In the genomic region with DNA sequence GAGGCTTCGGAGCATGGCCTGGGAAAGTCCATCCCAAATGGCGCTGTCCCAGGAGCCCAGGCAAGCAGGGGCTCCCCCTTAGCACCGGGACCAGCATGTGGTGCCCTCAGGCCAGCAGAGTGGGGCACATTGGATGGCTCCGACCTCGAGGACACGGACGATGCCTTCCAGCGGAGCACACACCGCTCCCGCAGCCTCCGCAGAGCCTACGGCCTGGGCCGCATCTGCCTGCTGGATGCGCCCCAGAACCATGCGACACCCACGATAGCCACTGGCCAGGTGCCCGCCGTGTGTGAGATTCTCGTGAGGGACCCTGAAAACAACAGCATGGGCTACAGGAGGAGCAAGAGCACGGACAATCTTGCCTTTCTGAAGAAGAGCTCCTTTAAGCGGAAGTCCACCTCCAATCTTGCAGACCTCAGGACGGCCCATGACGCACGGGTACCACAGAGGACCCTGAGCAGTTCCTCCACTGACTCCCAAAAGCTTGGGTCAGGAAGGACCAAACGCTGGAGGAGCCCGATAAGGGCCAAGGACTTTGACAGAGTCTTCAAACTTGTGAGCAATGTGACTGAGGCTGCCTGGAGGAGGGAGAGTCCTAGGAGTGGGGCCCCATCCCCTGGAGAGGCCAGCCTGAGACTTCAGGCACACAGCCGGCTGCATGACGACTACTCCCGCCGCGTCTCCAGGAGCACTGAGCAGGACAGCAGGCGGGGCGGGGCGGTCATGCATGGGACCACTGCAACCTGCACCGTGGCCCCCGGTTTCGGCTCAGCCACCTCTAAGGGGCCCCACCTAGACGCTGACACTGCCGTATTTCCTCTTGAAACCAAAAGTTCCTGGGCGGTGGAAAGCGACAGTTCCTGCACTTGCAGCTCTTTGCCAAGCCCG, we compare ENCODE assay signal across 11 cellular contexts.
DNase-seq lines count a peak whose midpoint lies in the region; ATAC-seq, FAIRE-seq and TF ChIP-seq lines count a peak whose summit lies in the region.
"Had no signal": no experiment of that assay in that cellular context is flagged by ENCODE, and none has a peak within 500 bp of the region (broad histone marks: within the 10 kb centered on the region; RNA-seq: fewer than 3 reads in every experiment).

No MANE protein-coding gene starts in this region.

- no peak overlapping the region for H2BK12ac ChIP-seq in neuronal stem cell (ENCODE audit: low read length)

- TF ChIP-seq POLR2A in GM12891 (IDR thresholded peaks at IDR 0.05; ENCODE audit: low read depth, low read length): no peak

- no peak overlapping the region for H2AK5ac ChIP-seq in neuronal stem cell (ENCODE audit: low read depth, low read length)

- no peak overlapping the region for H3K4me3 ChIP-seq in neuronal stem cell (ENCODE audit: low read length in 2 of 2)
- H3K4me3 ChIP-seq: HAP-1, ovary had no signal

- peak overlapping the region; percentile 40 for H3K4me3 Mint-ChIP-seq in activated CD8-positive, alpha-beta T cell treated with anti-CD3 and anti-CD28 coated beads for 36 hours
- no peak overlapping the region for H3K4me3 Mint-ChIP-seq in osteocyte (ENCODE audit: unreplicated experiment)

- H3K18ac ChIP-seq in neuronal stem cell (ENCODE audit: low read length): peak overlapping the region; percentile 64

- no peak overlapping the region for H3K14ac ChIP-seq in neuronal stem cell (ENCODE audit: low read length)

- peaks cover 3% of the 10 kb centered on the region for H3K79me1 ChIP-seq in neuronal stem cell (ENCODE audit: low read depth, low read length)

- no peaks in the 10 kb centered on the region for H3K27me3 Mint-ChIP-seq in activated CD8-positive, alpha-beta T cell treated with anti-CD3 and anti-CD28 coated beads for 36 hours
- no peaks in the 10 kb centered on the region for H3K27me3 Mint-ChIP-seq in osteocyte (ENCODE audit: unreplicated experiment)

- H3K36me3 ChIP-seq in neuronal stem cell (replicated peaks in 1 of 2; ENCODE audit: control insufficient read depth in 2 of 2, insufficient read depth in 2 of 2, low read length in 2 of 2): peaks cover 15 to 49% of the 10 kb centered on the region in 2 donors
- H3K36me3 ChIP-seq: HAP-1, ovary had no signal

- peak overlapping the region; percentile 3 for H2BK120ac ChIP-seq in neuronal stem cell (ENCODE audit: low read depth, low read length)

- CTCF ChIA-PET in activated CD8-positive, alpha-beta T cell treated with anti-CD3 and anti-CD28 coated beads for 36 hours (lab: Charles Lee): interaction anchor here (1.1 to 5.7 kb wide), 3 partner anchors 126 to 171 kb away, joined by 3 to 57 read pairs (median 4); no protein-coding TSS in a partner anchor

- H3K4me1 ChIP-seq in neuronal stem cell (ENCODE audit: control insufficient read depth in 2 of 2, insufficient read depth in 1 of 2, low read depth in 1 of 2, low read length in 2 of 2): peaks cover 0 to 1% of the 10 kb centered on the region in 2 donors
- H3K4me1 ChIP-seq: HAP-1 had no signal

- no peak overlapping the region for H3K27ac ChIP-seq in neuronal stem cell (replicated peaks; ENCODE audit: low read length)
- H3K27ac ChIP-seq: ovary had no signal

- no peak overlapping the region for H4K91ac ChIP-seq in neuronal stem cell (ENCODE audit: low read depth, low read length, poor library complexity)

- no peaks in the 10 kb centered on the region for H3K9me3 ChIP-seq in neuronal stem cell (replicated peaks in 1 of 2; ENCODE audit: control insufficient read depth in 2 of 2, insufficient read depth in 1 of 2, low read depth in 1 of 2, low read length in 2 of 2)
- H3K9me3 ChIP-seq: HAP-1, ovary had no signal

- DNase-seq in GM12891 (ENCODE audit: insufficient read length, low spot score) (peak; percentile 47), neuronal stem cell (ENCODE audit: low spot score) (no peak), cerebellar nuclear complex (lab: John Stamatoyannopoulos, UW) (no peak), NCI-H2227 (lab: John Stamatoyannopoulos, UW; ENCODE audit: unreplicated experiment) (no peak), osteocyte (ENCODE audit: extremely low spot score, unreplicated experiment) (no peak)
- DNase-seq in activated CD8-positive, alpha-beta T cell treated with anti-CD3 and anti-CD28 coated beads for 36 hours: peak; percentile 27
- DNase-seq: DMS 273 treated with DMSO at 0.1 percent for 48 hours; ovary; stimulated activated CD4-positive, alpha-beta T cell treated with anti-CD3 and anti-CD28 coated beads, Interleukin-2, amount 100 ng/mL, for 48 hours had no signal

- H3K9me3 Mint-ChIP-seq in activated CD8-positive, alpha-beta T cell treated with anti-CD3 and anti-CD28 coated beads for 36 hours: no peaks in the 10 kb centered on the region
- no peaks in the 10 kb centered on the region for H3K9me3 Mint-ChIP-seq in osteocyte (ENCODE audit: unreplicated experiment)

- H3K36me3 Mint-ChIP-seq in activated CD8-positive, alpha-beta T cell treated with anti-CD3 and anti-CD28 coated beads for 36 hours (ENCODE audit: low read depth): no peaks in the 10 kb centered on the region
- H3K36me3 Mint-ChIP-seq in osteocyte (ENCODE audit: unreplicated experiment): no peaks in the 10 kb centered on the region

- POLR2A ChIA-PET in activated CD8-positive, alpha-beta T cell treated with anti-CD3 and anti-CD28 coated beads for 36 hours (lab: Charles Lee): interaction anchor here (0.6 kb wide), 1 partner anchor 61 kb away, joined by 3 read pairs; no protein-coding TSS in a partner anchor

- H2AFZ ChIP-seq in neuronal stem cell (ENCODE audit: low read length): no peak overlapping the region

- H3K4ac ChIP-seq in neuronal stem cell (ENCODE audit: low read length): no peak overlapping the region

- H3K27ac Mint-ChIP-seq in activated CD8-positive, alpha-beta T cell treated with anti-CD3 and anti-CD28 coated beads for 36 hours: peak overlapping the region; percentile 38
- H3K27ac Mint-ChIP-seq in osteocyte (ENCODE audit: unreplicated experiment): no peak overlapping the region

- peak overlapping the region; percentile 25 for H3K23ac ChIP-seq in neuronal stem cell (ENCODE audit: low read depth, low read length, poor library complexity)

- no peak overlapping the region for H2BK15ac ChIP-seq in neuronal stem cell (ENCODE audit: low read length)

- no peak for TF ChIP-seq CTCF in activated CD8-positive, alpha-beta T cell treated with anti-CD3 and anti-CD28 coated beads for 36 hours (IDR thresholded peaks at IDR 0.05)
- no peak for TF ChIP-seq CTCF in osteocyte (IDR thresholded peaks at IDR 0.05)

- no peak overlapping the region for H2BK5ac ChIP-seq in neuronal stem cell (ENCODE audit: low read length)

- peak; percentile 93 for FAIRE-seq in GM12891 (lab: Jason Lieb, UNC)

- H3K9ac ChIP-seq in neuronal stem cell (ENCODE audit: low read depth, low read length, poor library complexity): no peak overlapping the region

- no peak overlapping the region for H4K8ac ChIP-seq in neuronal stem cell (ENCODE audit: low read depth, low read length)

- peak; percentile 68 for ATAC-seq in GM21447 (IDR thresholded peaks at IDR 0.05; ENCODE audit: unreplicated experiment)
- peak; percentile 15 for ATAC-seq in activated CD8-positive, alpha-beta T cell treated with anti-CD3 and anti-CD28 coated beads for 36 hours

- no CpG with 5 or more reads among the region's 42 CpGs for WGBS in neuronal stem cell (ENCODE audit: extremely low coverage in 2 of 2, insufficient read length in 2 of 2, insufficient replicate concordance in 1 of 2), 2 donors

- peaks cover 23% of the 10 kb centered on the region for H3K4me1 Mint-ChIP-seq in activated CD8-positive, alpha-beta T cell treated with anti-CD3 and anti-CD28 coated beads for 36 hours (ENCODE audit: low read depth)
- no peaks in the 10 kb centered on the region for H3K4me1 Mint-ChIP-seq in osteocyte (ENCODE audit: unreplicated experiment)

- H3K4me2 ChIP-seq in neuronal stem cell (ENCODE audit: insufficient read depth, low read length, poor library complexity, severe bottlenecking): no peak overlapping the region

- intact Hi-C loops in activated CD8-positive, alpha-beta T cell treated with anti-CD3 and anti-CD28 coated beads for 36 hours (cut with micrococcal nuclease): loop anchor here (10.0 kb wide), 1 partner anchor 299 kb away; no protein-coding TSS in a partner anchor

- no peaks in the 10 kb centered on the region for H3K27me3 ChIP-seq in neuronal stem cell (ENCODE audit: control insufficient read depth in 3 of 3, insufficient read depth in 3 of 3, low read depth in 1 of 3, low read length in 3 of 3)
- H3K27me3 ChIP-seq: ovary had no signal

TF ChIP-seq in GM12891, 5 proteins besides CTCF, POLR2A, EP300 and RAD21:
- TF ChIP-seq POLR2AphosphoS5 (IDR thresholded peaks at IDR 0.05; ENCODE audit: low read depth, low read length) (no peak), PAX5 (IDR thresholded peaks at IDR 0.05; ENCODE audit: insufficient read depth, low read length, severe bottlenecking) (peak; percentile 35), POU2F2 (IDR thresholded peaks at IDR 0.05; ENCODE audit: low read depth, low read length) (no peak), TAF1 (IDR thresholded peaks at IDR 0.05; ENCODE audit: low read depth, low read length) (0 out of 2 replicates have a peak, but pooled peaks have one; percentile 16), SPI1 (IDR thresholded peaks at IDR 0.05; ENCODE audit: low read depth, low read length) (no peak)

Comparison
In these comparisons a context has a peak if more than half of its experiments do, and no peak if none do; other contexts are left out.
1. DNase-seq: peak in GM12891 (single experiment) and activated CD8-positive, alpha-beta T cell treated with anti-CD3 and anti-CD28 coated beads for 36 hours (single experiment); none in neuronal stem cell (single experiment), cerebellar nuclear complex (0 of 2), NCI-H2227 (single experiment) and osteocyte (single experiment).